In the genomic region with DNA sequence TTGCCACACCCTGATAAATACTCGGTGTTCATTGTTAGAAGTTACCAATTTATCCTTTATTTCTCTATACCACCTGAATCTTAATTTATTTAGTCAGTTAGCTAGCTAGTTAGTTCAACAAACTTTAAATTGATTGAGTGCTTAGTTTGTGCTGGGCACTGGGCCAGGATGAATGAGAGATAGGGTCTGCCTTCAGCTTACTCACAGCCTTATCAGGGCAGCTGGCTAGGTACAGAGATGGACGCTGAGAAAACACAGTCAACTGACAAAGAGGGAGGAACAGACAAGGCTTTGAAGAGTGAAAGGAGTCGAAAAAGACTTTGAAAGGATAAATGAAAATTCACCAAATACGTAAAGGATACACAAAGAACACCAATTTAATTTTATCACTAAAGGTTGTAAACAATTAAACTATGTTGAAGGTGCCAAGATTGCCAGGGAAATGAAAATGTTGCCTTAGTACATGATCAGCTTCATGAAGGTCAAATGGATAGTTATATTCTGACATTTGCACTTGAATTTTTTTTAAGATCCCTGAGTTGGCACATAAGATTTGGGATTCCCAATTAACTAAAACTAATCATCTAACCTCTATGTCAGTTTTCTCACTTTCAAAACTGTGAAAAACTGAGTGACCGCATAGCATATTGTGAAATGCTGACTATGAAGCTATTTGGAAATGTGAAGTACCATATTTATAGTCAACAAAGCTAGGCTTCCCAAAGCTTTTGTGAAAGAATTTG, we compare ENCODE assay signal across 10 cellular contexts. TPM values are rescaled to one million over a fixed set of nuclear protein-coding genes. Genes with fewer than 3 reads are reported as not detected.
DNase-seq lines count a peak whose midpoint lies in the region; ATAC-seq, FAIRE-seq and TF ChIP-seq lines count a peak whose summit lies in the region.
"Had no signal": no experiment of that assay in that cellular context is flagged by ENCODE, and none has a peak within 500 bp of the region (broad histone marks: within the 10 kb centered on the region; RNA-seq: fewer than 3 reads in every experiment).

No MANE protein-coding gene starts in this region.

- H3K36me3 ChIP-seq in HUES48 (ENCODE audit: control insufficient read depth, insufficient read depth, low read length) (0 out of 2 replicates have a peak, but pooled peaks cover 4% of the 10 kb centered on the region), kidney (ENCODE audit: control insufficient read depth in 1 of 2, insufficient read depth in 2 of 2, low read length in 2 of 2) (no peaks in the 10 kb centered on the region), subcutaneous abdominal adipose tissue (ENCODE audit: control insufficient read depth in 5 of 5, insufficient read depth in 5 of 5, low read length in 5 of 5) (peaks cover 3 to 9% (median 7%) of the 10 kb centered on the region in 5 donors)

- no peak overlapping the region for H3K9ac ChIP-seq in HUES48 (ENCODE audit: low read depth, low read length)
- H3K9ac ChIP-seq in kidney (ENCODE audit: low read length in 2 of 2), result no peak overlapping the region
- H3K9ac ChIP-seq in subcutaneous abdominal adipose tissue (ENCODE audit: low read length in 5 of 5), result peak overlapping the region; percentile 81 to 99 (median 93)

- no peak for TF ChIP-seq CTCF in kidney (IDR thresholded peaks at IDR 0.05; ENCODE audit: borderline replicate concordance, extremely low read depth, insufficient read depth)

- peaks cover 20% of the 10 kb centered on the region for H3K4me1 ChIP-seq in HUES48 (ENCODE audit: control insufficient read depth, insufficient read depth, low read length)
- H3K4me1 ChIP-seq in kidney (ENCODE audit: control insufficient read depth in 1 of 2, insufficient read depth in 1 of 2, low read depth in 1 of 2, low read length in 2 of 2), result peaks cover 0 to 6% of the 10 kb centered on the region in 2 donors
- H3K4me1 ChIP-seq in subcutaneous abdominal adipose tissue (ENCODE audit: control insufficient read depth in 5 of 5, insufficient read depth in 5 of 5, low read length in 5 of 5), result peaks cover 2 to 57% (median 46%) of the 10 kb centered on the region in 5 donors

- H3K9me3 ChIP-seq in HUES48 (ENCODE audit: control insufficient read depth, insufficient read depth, low read length), result no peaks in the 10 kb centered on the region
- no peaks in the 10 kb centered on the region for H3K9me3 ChIP-seq in kidney (ENCODE audit: control insufficient read depth in 1 of 2, low read length in 2 of 2)
- H3K9me3 ChIP-seq in subcutaneous abdominal adipose tissue (ENCODE audit: control insufficient read depth in 5 of 5, low read length in 5 of 5), result no peaks in the 10 kb centered on the region
- H3K9me3 ChIP-seq: mucosa of descending colon had no signal

- H3K4me3 ChIP-seq in HUES48 (ENCODE audit: low read depth, low read length) (peak overlapping the region; percentile 87; the same call in 1 of the 2 replicates), kidney (ENCODE audit: low read length in 2 of 2) (peak overlapping the region; percentile 18 to 79), subcutaneous abdominal adipose tissue (ENCODE audit: low read depth in 1 of 5, low read length in 5 of 5) (peak overlapping the region; percentile 75 to 99 (median 94))
- H3K4me3 ChIP-seq: mucosa of descending colon had no signal

- ATAC-seq in HG02759 (IDR thresholded peaks at IDR 0.05; ENCODE audit: unreplicated experiment) (no peak), HG03280 (IDR thresholded peaks at IDR 0.05; ENCODE audit: unreplicated experiment) (no peak)
- ATAC-seq: mucosa of descending colon had no signal

- H3K27me3 ChIP-seq in HUES48 (ENCODE audit: control insufficient read depth, insufficient read depth, low read length) (peaks cover 27% of the 10 kb centered on the region), subcutaneous abdominal adipose tissue (ENCODE audit: control insufficient read depth in 5 of 5, insufficient read depth in 4 of 5, low read length in 5 of 5) (no peaks in the 10 kb centered on the region)

- no peak overlapping the region for H3K27ac ChIP-seq in HUES48 (ENCODE audit: low read depth, low read length)
- H3K27ac ChIP-seq in kidney (ENCODE audit: low read depth in 2 of 2, low read length in 2 of 2), result no peak overlapping the region
- H3K27ac ChIP-seq in subcutaneous abdominal adipose tissue (ENCODE audit: low read depth, low read length), result peak overlapping the region; percentile 98

- peak; percentile 46 for DNase-seq in astrocyte of the hippocampus (ENCODE audit: low read depth, low spot score)
- no peak for DNase-seq in kidney
- no peak for DNase-seq in stimulated activated CD4-positive, alpha-beta T cell treated with anti-CD3 and anti-CD28 coated beads, Interleukin-4, amount 100 ng/mL, for 4 hours
- DNase-seq in NCI-H128 (lab: John Stamatoyannopoulos, UW; ENCODE audit: unreplicated experiment), result no peak
- DNase-seq: activated CD4-positive, alpha-beta memory T cell treated with anti-CD3 and anti-CD28 coated beads, Interleukin-2, amount 10 ng/mL, durations not matched to agents 7 days and 5 days; mucosa of descending colon had no signal

- intact Hi-C loops in kidney (cut with DNase I), result no loop called here

- no peak for FAIRE-seq in kidney (lab: Jason Lieb, UNC)

RNA-seq across cellular contexts. Expression of a gene that starts 2.1 kb away (rescaled TPM):
- total RNA-seq in kidney, result 50.8 TPM
- 23.1 TPM for polyA plus RNA-seq in kidney (ENCODE audit: insufficient read depth, low read depth, low replicate concordance)
- total RNA-seq: activated CD4-positive, alpha-beta memory T cell treated with anti-CD3 and anti-CD28 coated beads, Interleukin-2, amount 10 ng/mL, durations not matched to agents 7 days and 5 days had no signal

RNA-seq across cellular contexts. Expression of a gene that starts 23.2 kb away (rescaled TPM):
- total RNA-seq in kidney, result 67.2 TPM
- 15.7 TPM for polyA plus RNA-seq in kidney (ENCODE audit: insufficient read depth, low read depth, low replicate concordance)

Comparison
In these comparisons a context has a peak if more than half of its experiments do, and no peak if none do; other contexts are left out.
1. H3K9ac ChIP-seq: peak in subcutaneous abdominal adipose tissue (5 of 5); none in HUES48 (single experiment) and kidney (0 of 2).
2. Peak in every context shown above with its lines, with median percentiles within 50 percentile points of each other: H3K4me3 ChIP-seq.